ENCODE assay signal across 27 cellular contexts in the genomic region with DNA sequence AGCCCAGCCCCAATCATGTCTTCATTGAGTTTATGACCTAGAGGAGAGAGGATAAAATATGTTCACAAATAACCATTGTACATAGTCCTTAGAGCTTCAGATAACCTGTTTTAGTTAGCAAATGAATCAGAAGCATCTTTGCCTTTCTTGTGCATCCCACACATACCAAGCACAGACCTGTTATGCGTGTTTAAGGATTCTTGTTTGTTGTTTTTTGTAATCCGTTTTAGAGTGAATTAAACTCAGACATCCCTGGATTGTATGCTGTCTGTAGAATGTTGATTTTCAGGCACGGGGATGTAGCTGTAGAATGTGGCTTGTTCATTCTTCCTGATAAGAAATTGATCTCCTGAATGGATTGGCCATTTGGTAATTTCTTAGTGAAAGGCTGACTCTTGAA.
"Had no signal": no experiment of that assay in that cellular context is flagged by ENCODE, and none has a peak within 500 bp of the region (broad histone marks: within the 10 kb centered on the region; RNA-seq: fewer than 3 reads in every experiment).

No MANE protein-coding gene starts in this region.

- H3K36me3 Mint-ChIP-seq: naive thymus-derived CD4-positive, alpha-beta T cell; natural killer cell; stimulated activated naive B cell treated with anti-CD40 and anti-IgM and Interleukin-4, amounts not matched to agents 10 μg/mL and 1 μg/mL and 100 μg/mL, for 72 hours had no signal

- H3K27ac Mint-ChIP-seq: naive thymus-derived CD4-positive, alpha-beta T cell; natural killer cell; nephron progenitor cell; stimulated activated effector memory CD8-positive, alpha-beta T cell treated with anti-CD3 and anti-CD28 coated beads, Interleukin-12 subunit alpha, Interleukin-12 subunit beta, amount 100 ng/mL, for 72 hours; stimulated activated naive B cell treated with anti-CD40 and anti-IgM and Interleukin-4, amounts not matched to agents 10 μg/mL and 1 μg/mL and 100 μg/mL, for 72 hours; stimulated activated naive CD8-positive, alpha-beta T cell treated with anti-CD3 and anti-CD28 coated beads, Interleukin-15, Interleukin-2, amounts not matched to agents 100 ng/mL and 50 ng/mL, for 24 hours; type B pancreatic cell had no signal

- H3K9me3 Mint-ChIP-seq: naive thymus-derived CD4-positive, alpha-beta T cell; natural killer cell; nephron progenitor cell; neural crest cell; stimulated activated effector memory CD8-positive, alpha-beta T cell treated with anti-CD3 and anti-CD28 coated beads, Interleukin-12 subunit alpha, Interleukin-12 subunit beta, amount 100 ng/mL, for 72 hours; stimulated activated naive B cell treated with anti-CD40 and anti-IgM and Interleukin-4, amounts not matched to agents 10 μg/mL and 1 μg/mL and 100 μg/mL, for 72 hours; stimulated activated naive CD8-positive, alpha-beta T cell treated with anti-CD3 and anti-CD28 coated beads, Interleukin-15, Interleukin-2, amounts not matched to agents 100 ng/mL and 50 ng/mL, for 24 hours; type B pancreatic cell had no signal

- H3K27ac ChIP-seq: neutrophil, pancreas, right lobe of liver, thoracic aorta, thyroid gland, upper lobe of right lung had no signal

- DNase-seq: naive thymus-derived CD4-positive, alpha-beta T cell; natural killer cell; nephron progenitor cell; nucleus accumbens; pancreas; right cardiac atrium; right lobe of liver; sigmoid colon; small intestine; stimulated activated CD4-positive, alpha-beta T cell treated with anti-CD3 and anti-CD28 coated beads, Interleukin-15, amount 100 ng/mL, for 24 hours; stimulated activated CD4-positive, alpha-beta T cell treated with anti-CD3 and anti-CD28 coated beads, Interleukin-2, amount 100 ng/mL, for 24 hours; stimulated activated CD4-positive, alpha-beta T cell treated with anti-CD3 and anti-CD28 coated beads, Interleukin-2, amount 100 ng/mL, for 48 hours; stimulated activated CD4-positive, alpha-beta T cell treated with anti-CD3 and anti-CD28 coated beads, Interleukin-4, amount 100 ng/mL, for 24 hours; stimulated activated naive B cell treated with anti-CD40 and anti-IgM and Interleukin-4, amounts not matched to agents 10 μg/mL and 1 μg/mL and 100 μg/mL, for 72 hours; stimulated activated naive CD4-positive, alpha-beta T cell treated with Interleukin-2 at 50 U/mL for 16 hours; stomach; thyroid gland; upper lobe of right lung; uterus had no signal

- H3K4me1 Mint-ChIP-seq: stimulated activated effector memory CD8-positive, alpha-beta T cell treated with anti-CD3 and anti-CD28 coated beads, Interleukin-12 subunit alpha, Interleukin-12 subunit beta, amount 100 ng/mL, for 72 hours; stimulated activated naive B cell treated with anti-CD40 and anti-IgM and Interleukin-4, amounts not matched to agents 10 μg/mL and 1 μg/mL and 100 μg/mL, for 72 hours had no signal

- H3K9me3 ChIP-seq: neutrophil, pancreas, prostate gland, right lobe of liver, sigmoid colon, stomach, thoracic aorta, thyroid gland, tibial nerve, upper lobe of right lung, uterus had no signal

- H3K4me1 ChIP-seq: pancreas had no signal

- H3K4me3 Mint-ChIP-seq: naive thymus-derived CD4-positive, alpha-beta T cell; natural killer cell; nephron progenitor cell; neural crest cell; stimulated activated effector memory CD8-positive, alpha-beta T cell treated with anti-CD3 and anti-CD28 coated beads, Interleukin-12 subunit alpha, Interleukin-12 subunit beta, amount 100 ng/mL, for 72 hours; stimulated activated naive B cell treated with anti-CD40 and anti-IgM and Interleukin-4, amounts not matched to agents 10 μg/mL and 1 μg/mL and 100 μg/mL, for 72 hours; stimulated activated naive CD8-positive, alpha-beta T cell treated with anti-CD3 and anti-CD28 coated beads, Interleukin-15, Interleukin-2, amounts not matched to agents 100 ng/mL and 50 ng/mL, for 24 hours; type B pancreatic cell had no signal

- H3K4me3 ChIP-seq: pancreas, prostate gland, right lobe of liver, sigmoid colon, stomach, thoracic aorta, thyroid gland, tibial nerve, upper lobe of right lung, uterus had no signal

- H3K36me3 ChIP-seq: neutrophil, pancreas, prostate gland, thoracic aorta, thyroid gland, upper lobe of right lung, uterus had no signal

- H3K27me3 ChIP-seq: neutrophil, pancreas, right lobe of liver, sigmoid colon, stomach, thyroid gland, tibial nerve, upper lobe of right lung, uterus had no signal

- H3K27me3 Mint-ChIP-seq: naive thymus-derived CD4-positive, alpha-beta T cell; stimulated activated naive B cell treated with anti-CD40 and anti-IgM and Interleukin-4, amounts not matched to agents 10 μg/mL and 1 μg/mL and 100 μg/mL, for 72 hours; stimulated activated naive CD8-positive, alpha-beta T cell treated with anti-CD3 and anti-CD28 coated beads, Interleukin-15, Interleukin-2, amounts not matched to agents 100 ng/mL and 50 ng/mL, for 24 hours; type B pancreatic cell had no signal
